In the genomic region with DNA sequence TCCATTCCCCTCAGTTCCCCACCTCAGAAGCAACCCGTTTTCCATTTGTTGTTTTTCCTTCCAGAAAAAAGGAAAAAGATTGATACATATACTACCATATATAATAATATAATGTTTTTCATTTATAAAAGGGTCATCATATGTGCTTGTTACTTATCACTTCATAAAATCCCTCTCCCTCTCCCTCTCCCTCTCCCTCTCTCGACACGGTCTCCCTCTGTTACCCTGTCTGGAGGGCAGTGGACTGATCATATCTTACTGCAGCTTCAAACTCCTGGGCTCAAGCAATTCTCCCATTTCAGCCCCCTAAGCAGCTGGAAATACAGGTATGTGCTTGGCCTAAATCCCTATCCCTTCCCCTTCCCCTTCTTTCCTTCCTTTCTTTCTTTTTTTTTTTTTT, we compare ENCODE assay signal across 23 cellular contexts. TPM values are rescaled to one million over a fixed set of nuclear protein-coding genes. Genes with fewer than 3 reads are reported as not detected.
"Had no signal": no experiment of that assay in that cellular context is flagged by ENCODE, and none has a peak within 500 bp of the region (broad histone marks: within the 10 kb centered on the region; RNA-seq: fewer than 3 reads in every experiment).

No MANE protein-coding gene starts in this region.

- H3K9me3 ChIP-seq: esophagus squamous epithelium, mucosa of descending colon, pancreas, suprapubic skin, tibial artery had no signal

- H3K27me3 Mint-ChIP-seq: progenitor cell of endocrine pancreas had no signal

- H3K4me3 ChIP-seq: esophagus squamous epithelium, mucosa of descending colon, pancreas, suprapubic skin, tibial artery had no signal

- FAIRE-seq: kidney, pancreas had no signal

- H3K9me3 Mint-ChIP-seq: effector memory CD8-positive, alpha-beta T cell had no signal

- H3K27me3 ChIP-seq: pancreas, suprapubic skin, tibial artery had no signal

- H3K27ac Mint-ChIP-seq: dendritic cell treated with granulocyte-macrophage colony-stimulating factor and Interleukin-4, amounts not matched to agents 40 ng/mL and 50 ng/mL, for 4 days; effector memory CD8-positive, alpha-beta T cell; immature natural killer cell; naive thymus-derived CD8-positive, alpha-beta T cell; progenitor cell of endocrine pancreas; stimulated activated effector memory CD8-positive, alpha-beta T cell treated with anti-CD3 and anti-CD28 coated beads, Interleukin-12 subunit alpha, Interleukin-12 subunit beta, amount 100 ng/mL, for 72 hours had no signal

- DNase-seq: effector memory CD8-positive, alpha-beta T cell; esophagus squamous epithelium; foreskin fibroblast; immature natural killer cell; kidney; left cardiac atrium; mucosa of descending colon; naive thymus-derived CD8-positive, alpha-beta T cell; occipital lobe; pancreas; right cardiac atrium; stimulated activated CD4-positive, alpha-beta T cell treated with anti-CD3 and anti-CD28 coated beads, Interleukin-4, amount 100 ng/mL, for 1 hour; stimulated activated CD8-positive, alpha-beta memory T cell treated with anti-CD3 and anti-CD28 coated beads, Interleukin-4, amount 100 ng/mL, for 48 hours; stimulated activated naive CD8-positive, alpha-beta T cell treated with anti-CD3 and anti-CD28 coated beads, Interleukin-15, Interleukin-2, amounts not matched to agents 100 U/mL and 50 U/mL, for 24 hours had no signal

- H3K4me1 ChIP-seq: pancreas had no signal

- ATAC-seq: effector memory CD8-positive, alpha-beta T cell; left cardiac atrium; mucosa of descending colon; naive thymus-derived CD8-positive, alpha-beta T cell; pancreas; right cardiac atrium; stimulated activated effector memory CD8-positive, alpha-beta T cell treated with anti-CD3 and anti-CD28 coated beads, Interleukin-12 subunit alpha, Interleukin-12 subunit beta, amount 100 ng/mL, for 72 hours; stimulated activated naive CD8-positive, alpha-beta T cell treated with anti-CD3 and anti-CD28 coated beads, Interleukin-15, Interleukin-2, amounts not matched to agents 100 U/mL and 50 U/mL, for 24 hours had no signal

- H3K4me3 Mint-ChIP-seq: dendritic cell treated with granulocyte-macrophage colony-stimulating factor and Interleukin-4, amounts not matched to agents 40 ng/mL and 50 ng/mL, for 4 days; effector memory CD8-positive, alpha-beta T cell; immature natural killer cell; naive thymus-derived CD8-positive, alpha-beta T cell; stimulated activated effector memory CD8-positive, alpha-beta T cell treated with anti-CD3 and anti-CD28 coated beads, Interleukin-12 subunit alpha, Interleukin-12 subunit beta, amount 100 ng/mL, for 72 hours had no signal

- H3K36me3 Mint-ChIP-seq: stimulated activated effector memory CD8-positive, alpha-beta T cell treated with anti-CD3 and anti-CD28 coated beads, Interleukin-12 subunit alpha, Interleukin-12 subunit beta, amount 100 ng/mL, for 72 hours had no signal

- H3K36me3 ChIP-seq: esophagus squamous epithelium, pancreas, suprapubic skin, tibial artery had no signal

- H3K4me1 Mint-ChIP-seq: immature natural killer cell; naive thymus-derived CD8-positive, alpha-beta T cell; stimulated activated effector memory CD8-positive, alpha-beta T cell treated with anti-CD3 and anti-CD28 coated beads, Interleukin-12 subunit alpha, Interleukin-12 subunit beta, amount 100 ng/mL, for 72 hours had no signal

- H3K27ac ChIP-seq: esophagus squamous epithelium, pancreas, suprapubic skin, tibial artery had no signal

RNA-seq across cellular contexts. Expression of a gene that starts 17.1 kb away (rescaled TPM):
- total RNA-seq: lung microvascular endothelial cell had no signal
- polyA plus RNA-seq: immature natural killer cell; naive thymus-derived CD8-positive, alpha-beta T cell had no signal

RNA-seq across cellular contexts. Expression of a gene that starts 25.5 kb away (rescaled TPM):
- total RNA-seq: epithelial cell of proximal tubule; esophagus squamous epithelium; lung microvascular endothelial cell; mesenteric fat pad; naive thymus-derived CD8-positive, alpha-beta T cell had no signal
- polyA plus RNA-seq: liver; naive thymus-derived CD8-positive, alpha-beta T cell had no signal

RNA-seq across cellular contexts. Expression of a gene that starts 40.9 kb away (rescaled TPM):
- total RNA-seq: naive thymus-derived CD8-positive, alpha-beta T cell had no signal
- polyA plus RNA-seq: immature natural killer cell; naive thymus-derived CD8-positive, alpha-beta T cell had no signal

RNA-seq across cellular contexts. Expression of a gene that starts 41.4 kb away (rescaled TPM):
- polyA plus RNA-seq: immature natural killer cell had no signal
